In genomic region chr7:116210345-116211005, GRCh38 we compare ENCODE assay signal across 8 cellular contexts. TPM values are rescaled to one million over a fixed set of nuclear protein-coding genes. Genes with fewer than 3 reads are reported as not detected.
DNase-seq lines count a peak whose midpoint lies in the region; ATAC-seq and TF ChIP-seq lines count a peak whose summit lies in the region.

Gene TES, plus strand, starts transcription at chr7:116210539. Its CDS starts 169 bp downstream, at chr7:116210708.

- H3K36me3 Mint-ChIP-seq in CD4-positive, alpha-beta T cell (ENCODE audit: low read depth) = peaks cover 24% of the 10 kb centered on the region
- H3K36me3 Mint-ChIP-seq in glutamatergic neuron (ENCODE audit: unreplicated experiment) (no peaks in the 10 kb centered on the region), progenitor cell of endocrine pancreas (ENCODE audit: insufficient read depth) (peaks cover under 1% of the 10 kb centered on the region)

- peak within 1 kb of the TSS; percentile 98 for H3K4me3 Mint-ChIP-seq in CD4-positive, alpha-beta T cell
- peak within 1 kb of the TSS; percentile 98 for H3K4me3 Mint-ChIP-seq in glutamatergic neuron (ENCODE audit: unreplicated experiment)
- H3K4me3 Mint-ChIP-seq in progenitor cell of endocrine pancreas (ENCODE audit: low read depth) = peak within 1 kb of the TSS; percentile 90

- no peaks in the 10 kb centered on the region for H3K27me3 Mint-ChIP-seq in CD4-positive, alpha-beta T cell
- H3K27me3 Mint-ChIP-seq in glutamatergic neuron (ENCODE audit: unreplicated experiment) (peaks cover 9% of the 10 kb centered on the region), progenitor cell of endocrine pancreas (peaks cover 4% of the 10 kb centered on the region)

- POLR2A ChIA-PET in CD4-positive, alpha-beta T cell (lab: Charles Lee) = interaction anchor here (0.7 to 6.3 kb wide), 17 partner anchors 10 to 800 kb away, joined by 3 to 117 read pairs (median 7); partner anchors contain the start of gene CAPZA2

- H3K27me3 ChIP-seq in CD4-positive, alpha-beta T cell (ENCODE audit: control insufficient read depth, insufficient read depth, low read length) = no peaks in the 10 kb centered on the region
- H3K27me3 ChIP-seq in RWPE2 (ENCODE audit: insufficient read depth, poor library complexity, severe bottlenecking) (no peaks in the 10 kb centered on the region), aorta (ENCODE audit: control insufficient read depth in 1 of 2, insufficient read depth in 2 of 2, low read length in 1 of 2) (no peaks in the 10 kb centered on the region)

- DNase-seq in CD4-positive, alpha-beta T cell = peak; percentile 24 to 67 (median 51)
- DNase-seq in RWPE2 (ENCODE audit: low spot score) (peak; percentile 74), activated gamma-delta T cell (lab: John Stamatoyannopoulos, UW) (peak; percentile 53), glutamatergic neuron (peak; percentile 75), progenitor cell of endocrine pancreas (ENCODE audit: low spot score, unreplicated experiment) (peak; percentile 72), aorta (peak; percentile 77 to 92)

- H3K4me1 ChIP-seq in RWPE2 (ENCODE audit: insufficient read depth, poor library complexity, severe bottlenecking) = peaks cover 29% of the 10 kb centered on the region
- H3K4me1 ChIP-seq in aorta (ENCODE audit: control insufficient read depth in 1 of 2, insufficient read depth in 2 of 2, low read length in 2 of 2) = peaks cover 0 to 1% of the 10 kb centered on the region in 2 donors

- peaks cover 36% of the 10 kb centered on the region for H3K36me3 ChIP-seq in RWPE2 (ENCODE audit: low read depth)
- H3K36me3 ChIP-seq in aorta (ENCODE audit: control insufficient read depth in 1 of 2, insufficient read depth in 2 of 2, low read length in 1 of 2) = no peaks in the 10 kb centered on the region

- H3K4me3 ChIP-seq in RWPE2 (ENCODE audit: severe bottlenecking) (peak within 1 kb of the TSS; percentile 93), aorta (ENCODE audit: low read length in 2 of 2) (peak within 1 kb of the TSS; percentile 90 to 92)

- peak; percentile 10 for ATAC-seq in CD4-positive, alpha-beta T cell (ENCODE audit: poor library complexity)
- ATAC-seq in GM19372 (IDR thresholded peaks at IDR 0.05; ENCODE audit: low read depth, unreplicated experiment) (peak; percentile 83), HG03520 (IDR thresholded peaks at IDR 0.05; ENCODE audit: unreplicated experiment) (peak; percentile 83), RWPE2 (ENCODE audit: low read depth) (peak; percentile 90), aorta (ENCODE audit: low FRiP score) (peak; percentile 78)

- H3K27ac Mint-ChIP-seq in CD4-positive, alpha-beta T cell = peak within 1 kb of the TSS; percentile 99
- H3K27ac Mint-ChIP-seq in glutamatergic neuron (ENCODE audit: unreplicated experiment) (peak within 1 kb of the TSS; percentile 84), progenitor cell of endocrine pancreas (peak within 1 kb of the TSS; percentile 100)

- intact Hi-C loops in CD4-positive, alpha-beta T cell (cut with DNase I, micrococcal nuclease) = loop anchor here (1.0 to 10.0 kb wide), 4 partner anchors 14 to 1974 kb away; partner anchors contain the start of gene LSM8 (in 1 of the 2)
- intact Hi-C loops in aorta (cut with DNase I) = loop anchor here in 1 of 2 donors (2.0 kb wide), 1 partner anchor 18 kb away; no protein-coding TSS in a partner anchor

- H3K27ac ChIP-seq in CD4-positive, alpha-beta T cell (ENCODE audit: low read depth, low read length) = peak within 1 kb of the TSS; percentile 93
- H3K27ac ChIP-seq in RWPE2 (ENCODE audit: poor library complexity, severe bottlenecking) (peak within 1 kb of the TSS; percentile 93), aorta (ENCODE audit: low read depth in 1 of 2, low read length in 2 of 2) (peak within 1 kb of the TSS; percentile 83 to 97)

- 0% methylated on average over 75 to 83 of the region's 83 CpGs for WGBS in aorta, 2 donors

- H3K9me3 ChIP-seq in CD4-positive, alpha-beta T cell (ENCODE audit: control insufficient read depth, low read length) = no peaks in the 10 kb centered on the region
- no peaks in the 10 kb centered on the region for H3K9me3 ChIP-seq in RWPE2 (ENCODE audit: severe bottlenecking)
- no peaks in the 10 kb centered on the region for H3K9me3 ChIP-seq in aorta (ENCODE audit: control insufficient read depth, low read length)

- TF ChIP-seq CTCF in CD4-positive, alpha-beta T cell (IDR thresholded peaks at IDR 0.05) = no peak
- peak; percentile 6 for TF ChIP-seq CTCF in RWPE2 (IDR thresholded peaks at IDR 0.05; ENCODE audit: poor library complexity, severe bottlenecking)
- TF ChIP-seq CTCF in glutamatergic neuron (IDR thresholded peaks at IDR 0.05; ENCODE audit: partially characterized antibody, unreplicated experiment) = no peak
- no peak for TF ChIP-seq CTCF in progenitor cell of endocrine pancreas (IDR thresholded peaks at IDR 0.05; ENCODE audit: unreplicated experiment)

- H3K9me3 Mint-ChIP-seq in CD4-positive, alpha-beta T cell = peaks cover 5% of the 10 kb centered on the region
- peaks cover 6% of the 10 kb centered on the region for H3K9me3 Mint-ChIP-seq in glutamatergic neuron (ENCODE audit: unreplicated experiment)
- H3K9me3 Mint-ChIP-seq in progenitor cell of endocrine pancreas (ENCODE audit: low read depth) = no peaks in the 10 kb centered on the region

- H3K4me1 Mint-ChIP-seq in CD4-positive, alpha-beta T cell (ENCODE audit: low read depth) = peaks cover 56% of the 10 kb centered on the region
- H3K4me1 Mint-ChIP-seq in glutamatergic neuron (ENCODE audit: low read depth, unreplicated experiment) = peaks cover 8% of the 10 kb centered on the region
- peaks cover 19% of the 10 kb centered on the region for H3K4me1 Mint-ChIP-seq in progenitor cell of endocrine pancreas (ENCODE audit: low read depth)

- CTCF ChIA-PET in CD4-positive, alpha-beta T cell (lab: Charles Lee) = interaction anchor here (0.9 to 4.5 kb wide), 9 partner anchors 9 to 48 kb away, joined by 3 to 34 read pairs (median 5); no protein-coding TSS in a partner anchor

RNA-seq across cellular contexts. Expression of gene TES, which starts in this region (rescaled TPM):
- total RNA-seq in CD4-positive, alpha-beta T cell = 100 to 1,000 TPM; 114 to 120 TPM
- 53.5 TPM for total RNA-seq in glutamatergic neuron (ENCODE audit: unreplicated experiment)
- 123 and 140 TPM in 2 replicates for total RNA-seq in progenitor cell of endocrine pancreas
- 100 to 1,000 TPM; 145 to 340 TPM for total RNA-seq in aorta
- 10 to 100 TPM; 73.6 to 82.6 TPM for polyA plus RNA-seq in aorta

Comparison
In these comparisons a context has a peak if more than half of its experiments do, and no peak if none do; other contexts are left out.
1. Peak in every context shown above with its lines: DNase-seq, ATAC-seq, H3K4me3 ChIP-seq and H3K27ac ChIP-seq.
2. ATAC-seq: peak in every context shown above with its lines; median percentile 90 in RWPE2; 83 in GM19372; 83 in HG03520; 78 in aorta; 10 in CD4-positive, alpha-beta T cell.